In genomic region chr19:33460221-33460908, GRCh38 we compare ENCODE assay signal across 15 cellular contexts.
"Had no signal": no experiment of that assay in that cellular context is flagged by ENCODE, and none has a peak within 500 bp of the region (broad histone marks: within the 10 kb centered on the region; RNA-seq: fewer than 3 reads in every experiment).

No MANE protein-coding gene starts in this region.

- DNase-seq: activated CD4-positive, alpha-beta T cell treated with anti-CD3 and anti-CD28 coated beads, Interleukin-2, amount 50 U/mL, for 1 hour; activated naive CD4-positive, alpha-beta T cell treated with anti-CD3 and anti-CD28 coated beads, Interleukin-2, amount 50 U/mL, for 16 hours; amygdala; dermis blood vessel endothelial cell; mesenchymal stem cell; retina; SK-N-SH; stimulated activated naive B cell treated with anti-CD40 and anti-IgM and Interleukin-4, amounts not matched to agents 10 μg/mL and 1 μg/mL and 100 μg/mL, for 72 hours; T-helper 1 cell; trophoblast cell had no signal

- H3K9me3 Mint-ChIP-seq: activated T-helper 1 cell treated with anti-CD3 and anti-CD28 coated beads, Interleukin-12 subunit alpha, Interleukin-12 subunit beta, Interleukin-2, Interleukin-4 antibody, amounts not matched to agents 30 ng/mL and 10 ng/mL and 1 ng/mL, durations not matched to agents 14 hours and 24 hours and 36 hours; brain; stimulated activated naive B cell treated with anti-CD40 and anti-IgM and Interleukin-4, amounts not matched to agents 10 μg/mL and 1 μg/mL and 100 μg/mL, for 72 hours had no signal

- H3K4me1 Mint-ChIP-seq: stimulated activated naive B cell treated with anti-CD40 and anti-IgM and Interleukin-4, amounts not matched to agents 10 μg/mL and 1 μg/mL and 100 μg/mL, for 72 hours had no signal

- ATAC-seq: Right ventricle myocardium inferior; stimulated activated naive B cell treated with anti-CD40 and anti-IgM and Interleukin-4, amounts not matched to agents 10 μg/mL and 1 μg/mL and 100 μg/mL, for 72 hours had no signal

- H3K4me3 Mint-ChIP-seq: activated T-helper 1 cell treated with anti-CD3 and anti-CD28 coated beads, Interleukin-12 subunit alpha, Interleukin-12 subunit beta, Interleukin-2, Interleukin-4 antibody, amounts not matched to agents 30 ng/mL and 10 ng/mL and 1 ng/mL, durations not matched to agents 14 hours and 24 hours and 36 hours; brain; stimulated activated naive B cell treated with anti-CD40 and anti-IgM and Interleukin-4, amounts not matched to agents 10 μg/mL and 1 μg/mL and 100 μg/mL, for 72 hours had no signal

- H3K4me3 ChIP-seq: esophagus muscularis mucosa had no signal

- H3K27ac Mint-ChIP-seq: activated T-helper 1 cell treated with anti-CD3 and anti-CD28 coated beads, Interleukin-12 subunit alpha, Interleukin-12 subunit beta, Interleukin-2, Interleukin-4 antibody, amounts not matched to agents 30 ng/mL and 10 ng/mL and 1 ng/mL, durations not matched to agents 14 hours and 24 hours and 36 hours; stimulated activated naive B cell treated with anti-CD40 and anti-IgM and Interleukin-4, amounts not matched to agents 10 μg/mL and 1 μg/mL and 100 μg/mL, for 72 hours had no signal

- H3K27me3 ChIP-seq: esophagus muscularis mucosa had no signal

- H3K27me3 Mint-ChIP-seq: brain; stimulated activated naive B cell treated with anti-CD40 and anti-IgM and Interleukin-4, amounts not matched to agents 10 μg/mL and 1 μg/mL and 100 μg/mL, for 72 hours had no signal

- H3K27ac ChIP-seq: esophagus muscularis mucosa, VCaP had no signal

- H3K36me3 Mint-ChIP-seq: brain had no signal

- H3K9me3 ChIP-seq: esophagus muscularis mucosa, SK-N-SH had no signal
